In the genomic region with DNA sequence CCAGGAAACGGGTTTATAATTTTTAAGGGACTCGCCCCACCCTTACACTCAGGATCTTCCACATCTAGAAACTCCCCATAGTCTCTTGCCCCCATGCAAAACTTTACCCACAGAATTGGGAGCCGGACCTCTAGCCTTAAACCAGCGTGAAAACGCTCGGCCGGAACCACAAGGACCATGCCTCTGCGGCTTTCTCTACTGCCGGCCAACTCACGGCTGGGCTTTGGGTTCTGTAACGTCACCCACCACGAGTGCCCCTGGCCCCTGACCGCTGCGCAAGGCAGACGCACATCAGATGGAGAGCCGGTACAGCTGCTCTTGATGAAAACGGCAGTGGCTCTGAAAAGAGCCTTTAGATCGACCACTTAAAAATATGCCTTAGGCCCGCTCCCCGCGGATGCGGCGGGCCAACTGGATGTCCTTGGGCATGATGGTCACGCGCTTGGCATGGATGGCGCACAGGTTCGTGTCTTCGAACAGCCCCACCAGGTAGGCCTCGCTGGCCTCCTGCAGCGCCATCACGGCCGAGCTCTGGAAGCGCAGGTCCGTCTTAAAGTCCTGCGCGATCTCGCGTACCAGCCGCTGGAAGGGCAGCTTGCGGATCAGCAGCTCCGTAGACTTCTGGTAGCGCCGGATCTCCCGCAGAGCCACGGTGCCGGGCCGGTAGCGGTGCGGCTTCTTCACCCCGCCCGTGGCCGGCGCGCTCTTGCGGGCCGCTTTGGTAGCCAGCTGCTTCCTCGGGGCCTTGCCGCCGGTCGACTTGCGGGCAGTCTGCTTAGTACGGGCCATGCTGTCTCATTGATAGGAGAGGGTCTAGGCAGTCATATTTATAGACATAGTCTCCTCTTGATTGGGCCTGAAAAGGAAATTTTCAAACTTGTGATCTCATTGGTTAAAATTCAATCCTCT, we compare ENCODE assay signal across 8 cellular contexts. TPM values are rescaled to one million over a fixed set of nuclear protein-coding genes. Genes with fewer than 3 reads are reported as not detected.
DNase-seq lines count a peak whose midpoint lies in the region; ATAC-seq and TF ChIP-seq lines count a peak whose summit lies in the region.
"Not testable (repeated sequence)": the region's sequence is repeated elsewhere in the genome, so short reads cannot be mapped to it uniquely, and the experiment has no call there.

No MANE protein-coding gene starts in this region.

- DNase-seq in Daoy (ENCODE audit: low read depth) (peak; percentile 57), NCI-H146 (lab: John Stamatoyannopoulos, UW) (peak; percentile 83), SK-N-DZ (ENCODE audit: low spot score) (peak; percentile 86), foreskin fibroblast (peak; percentile 35 to 64)
- DNase-seq in activated naive CD4-positive, alpha-beta T cell (lab: John Stamatoyannopoulos, UW), result peak; percentile 5 to 41 (median 30)
- DNase-seq in naive thymus-derived CD8-positive, alpha-beta T cell, result peak; percentile 48 to 84 (median 73)
- peak; percentile 49 to 89 (median 69) for DNase-seq in stimulated activated naive CD4-positive, alpha-beta T cell (lab: John Stamatoyannopoulos, UW)

- POLR2A ChIA-PET in naive thymus-derived CD8-positive, alpha-beta T cell (lab: Charles Lee), result interaction anchor here (2.0 to 2.2 kb wide), 2 partner anchors 31 to 74 kb away, joined by 4 to 25 read pairs; a partner anchor contains a TSS

- peak overlapping the region; percentile 91 to 99 (median 98) for H3K27ac Mint-ChIP-seq in naive thymus-derived CD8-positive, alpha-beta T cell

- not testable (repeated sequence) for TF ChIP-seq CTCF in foreskin fibroblast (IDR thresholded peaks at IDR 0.05; ENCODE audit: low read depth, low read length)

- ATAC-seq in HG02588 (IDR thresholded peaks at IDR 0.05; ENCODE audit: unreplicated experiment), result peak; percentile 33
- peak; percentile 36 to 49 for ATAC-seq in naive thymus-derived CD8-positive, alpha-beta T cell

- not testable (repeated sequence) for H3K27me3 Mint-ChIP-seq in naive thymus-derived CD8-positive, alpha-beta T cell

- not testable (repeated sequence) for H3K9me3 Mint-ChIP-seq in naive thymus-derived CD8-positive, alpha-beta T cell

- peaks cover 2 to 16% (median 8%) of the 10 kb centered on the region in 4 donors for H3K4me1 Mint-ChIP-seq in naive thymus-derived CD8-positive, alpha-beta T cell

- H3K36me3 Mint-ChIP-seq in naive thymus-derived CD8-positive, alpha-beta T cell, result not testable (repeated sequence)

- H3K4me3 ChIP-seq in foreskin fibroblast (ENCODE audit: low read depth in 1 of 2, low read length in 2 of 2), result peak overlapping the region; percentile 43 to 65

- peak overlapping the region; percentile 84 to 99 (median 97) for H3K4me3 Mint-ChIP-seq in naive thymus-derived CD8-positive, alpha-beta T cell

RNA-seq across cellular contexts. Expression of a gene that starts 30.7 kb away (rescaled TPM):
- not detected in 2 replicates for total RNA-seq in Daoy (2014; rRNA removed; shearing (Covaris generic))
- not detected in 2 replicates for polyA plus RNA-seq in SK-N-DZ (2014; cell fraction: cytosol; rRNA removed)
- not detected in 2 replicates for polyA plus RNA-seq in SK-N-DZ (2014; cell fraction: nucleus; rRNA removed)
- total RNA-seq in naive thymus-derived CD8-positive, alpha-beta T cell, result not detected
- under 1 TPM in 1 of 3 donors, not detected in 2; 0.37 TPM for polyA plus RNA-seq in naive thymus-derived CD8-positive, alpha-beta T cell

Comparison
In these comparisons a context has a peak if more than half of its experiments do, and no peak if none do; other contexts are left out.
1. Peak in every context shown above with its lines: DNase-seq, ATAC-seq and H3K4me3 ChIP-seq.
2. DNase-seq: peak in every context shown above with its lines; median percentile 86 in SK-N-DZ; 83 in NCI-H146; 73 in naive thymus-derived CD8-positive, alpha-beta T cell; 69 in stimulated activated naive CD4-positive, alpha-beta T cell; 57 in Daoy; 50 in foreskin fibroblast; 30 in activated naive CD4-positive, alpha-beta T cell.